Comparison of ENCODE assay signal across 8 cellular contexts in genomic region chr17:50541916-50542688, GRCh38. TPM values are rescaled to one million over a fixed set of nuclear protein-coding genes. Genes with fewer than 3 reads are reported as not detected.
A peak's percentile ranks its signal among the peaks of the same experiment; 100 is the strongest.
DNase-seq lines count a peak whose midpoint lies in the region; ATAC-seq and TF ChIP-seq lines count a peak whose summit lies in the region.

No MANE protein-coding gene starts in this region.

- no peaks in the 10 kb centered on the region for H3K36me3 Mint-ChIP-seq in nephron progenitor cell (ENCODE audit: low read depth)
- no peaks in the 10 kb centered on the region for H3K36me3 Mint-ChIP-seq in stimulated activated naive CD8-positive, alpha-beta T cell treated with anti-CD3 and anti-CD28 coated beads, Interleukin-15, Interleukin-2, amounts not matched to agents 100 ng/mL and 50 ng/mL, for 24 hours (ENCODE audit: low read depth)

- H3K27me3 Mint-ChIP-seq in nephron progenitor cell (ENCODE audit: low read depth, poor library complexity) = peaks cover 23% of the 10 kb centered on the region
- peaks cover 6% of the 10 kb centered on the region for H3K27me3 Mint-ChIP-seq in stimulated activated naive CD8-positive, alpha-beta T cell treated with anti-CD3 and anti-CD28 coated beads, Interleukin-15, Interleukin-2, amounts not matched to agents 100 ng/mL and 50 ng/mL, for 24 hours

- no peaks in the 10 kb centered on the region for H3K9me3 Mint-ChIP-seq in nephron progenitor cell
- H3K9me3 Mint-ChIP-seq in stimulated activated naive CD8-positive, alpha-beta T cell treated with anti-CD3 and anti-CD28 coated beads, Interleukin-15, Interleukin-2, amounts not matched to agents 100 ng/mL and 50 ng/mL, for 24 hours = no peaks in the 10 kb centered on the region

- TF ChIP-seq RAD21 in Ishikawa (IDR thresholded peaks at IDR 0.05; ENCODE audit: low read depth) = no peak

- H3K4me3 ChIP-seq in fibroblast of the aortic adventitia (ENCODE audit: low read depth, low read length) = peak overlapping the region; percentile 69

- ATAC-seq in GM21576 (IDR thresholded peaks at IDR 0.05; ENCODE audit: unreplicated experiment) = peak; percentile 57

- TF ChIP-seq CTCF in fibroblast of the aortic adventitia (IDR thresholded peaks at IDR 0.05; ENCODE audit: insufficient read depth, low read length) (peak; percentile 20), nephron progenitor cell (IDR thresholded peaks at IDR 0.05) (no peak)

- TF ChIP-seq EP300 in Ishikawa (IDR thresholded peaks at IDR 0.05; ENCODE audit: borderline replicate concordance) = 0 out of 2 replicates have a peak, but pooled peaks have one; percentile 7

- peak overlapping the region; percentile 83 for H3K4me3 Mint-ChIP-seq in nephron progenitor cell
- peak overlapping the region; percentile 76 for H3K4me3 Mint-ChIP-seq in stimulated activated naive CD8-positive, alpha-beta T cell treated with anti-CD3 and anti-CD28 coated beads, Interleukin-15, Interleukin-2, amounts not matched to agents 100 ng/mL and 50 ng/mL, for 24 hours

- H3K27ac Mint-ChIP-seq in nephron progenitor cell = no peak overlapping the region
- no peak overlapping the region for H3K27ac Mint-ChIP-seq in stimulated activated naive CD8-positive, alpha-beta T cell treated with anti-CD3 and anti-CD28 coated beads, Interleukin-15, Interleukin-2, amounts not matched to agents 100 ng/mL and 50 ng/mL, for 24 hours

- DNase-seq in DMS53 treated with DMSO at 0.1 percent for 48 hours (lab: John Stamatoyannopoulos, UW; ENCODE audit: unreplicated experiment) (peak; percentile 88), RPMI7951 (ENCODE audit: low read depth) (peak; percentile 72), fibroblast of the aortic adventitia (ENCODE audit: low read depth) (peak; percentile 62), nephron progenitor cell (peak; percentile 95)
- DNase-seq in activated T-helper 9 cell treated with anti-CD3 and anti-CD28 coated beads, Interleukin-2, amount 50 U/mL, for 16 hours (ENCODE audit: low read depth) = peak; percentile 77

- H3K4me1 Mint-ChIP-seq in nephron progenitor cell = peaks cover 58% of the 10 kb centered on the region
- H3K4me1 Mint-ChIP-seq in stimulated activated naive CD8-positive, alpha-beta T cell treated with anti-CD3 and anti-CD28 coated beads, Interleukin-15, Interleukin-2, amounts not matched to agents 100 ng/mL and 50 ng/mL, for 24 hours (ENCODE audit: low read depth) = peaks cover 20% of the 10 kb centered on the region

TF ChIP-seq in Ishikawa, 13 proteins besides CTCF, POLR2A, EP300 and RAD21:
- TF ChIP-seq NFIC (IDR thresholded peaks at IDR 0.05) (no peak), TEAD4 (IDR thresholded peaks at IDR 0.05) (peak; percentile 9; the same call in 1 of the 2 replicates), TAF1 (IDR thresholded peaks at IDR 0.05; ENCODE audit: low read depth) (peak; percentile 31; the same call in 1 of the 2 replicates), EGR1 (IDR thresholded peaks at IDR 0.05) (peak; percentile 98), MAX (IDR thresholded peaks at IDR 0.05) (peak; percentile 90), TCF12 (IDR thresholded peaks at IDR 0.05; ENCODE audit: low read depth) (peak; percentile 4; the same call in 1 of the 2 replicates), ZBTB7A (IDR thresholded peaks at IDR 0.05; ENCODE audit: low read depth) (peak; percentile 67; the same call in 1 of the 2 replicates), CREB1 (IDR thresholded peaks at IDR 0.05; ENCODE audit: low read depth) (no peak)
TF ChIP-seq in Ishikawa: peak in this region for 6.

RNA-seq across cellular contexts. Expression of gene SPATA20, which starts 4.9 kb away (rescaled TPM):
- total RNA-seq in RPMI7951 (2014; rRNA removed; shearing (Covaris generic)) = 15.5 and 20.5 TPM in 2 replicates
- total RNA-seq in fibroblast of the aortic adventitia (ENCODE audit: low replicate concordance) = 49.9 and 63.6 TPM in 2 replicates

RNA-seq across cellular contexts. Expression of gene EPN3, which starts 9.6 kb away (rescaled TPM):
- not detected in 2 replicates for total RNA-seq in RPMI7951 (2014; rRNA removed; shearing (Covaris generic))
- not detected in 2 replicates for total RNA-seq in fibroblast of the aortic adventitia (ENCODE audit: low replicate concordance)

RNA-seq across cellular contexts. Expression of gene CACNA1G, which starts 18.4 kb away (rescaled TPM):
- total RNA-seq in RPMI7951 (2014; rRNA removed; shearing (Covaris generic)) = under 0.01 and 0.12 TPM in 2 replicates
- 0.41 and 1.8 TPM in 2 replicates for total RNA-seq in fibroblast of the aortic adventitia (ENCODE audit: low replicate concordance)

RNA-seq across cellular contexts. Expression of gene MYCBPAP, which starts 33.9 kb away (rescaled TPM):
- total RNA-seq in RPMI7951 (2014; rRNA removed; shearing (Covaris generic)) = 0.29 TPM in 1 of 2 replicates, not detected in the other
- 0.99 and 1.7 TPM in 2 replicates for total RNA-seq in fibroblast of the aortic adventitia (ENCODE audit: low replicate concordance)

Comparison
In these comparisons a context has a peak if more than half of its experiments do, and no peak if none do; other contexts are left out.
1. Peak in every context shown above with its lines: DNase-seq, ATAC-seq and H3K4me3 ChIP-seq.